In the genomic region with DNA sequence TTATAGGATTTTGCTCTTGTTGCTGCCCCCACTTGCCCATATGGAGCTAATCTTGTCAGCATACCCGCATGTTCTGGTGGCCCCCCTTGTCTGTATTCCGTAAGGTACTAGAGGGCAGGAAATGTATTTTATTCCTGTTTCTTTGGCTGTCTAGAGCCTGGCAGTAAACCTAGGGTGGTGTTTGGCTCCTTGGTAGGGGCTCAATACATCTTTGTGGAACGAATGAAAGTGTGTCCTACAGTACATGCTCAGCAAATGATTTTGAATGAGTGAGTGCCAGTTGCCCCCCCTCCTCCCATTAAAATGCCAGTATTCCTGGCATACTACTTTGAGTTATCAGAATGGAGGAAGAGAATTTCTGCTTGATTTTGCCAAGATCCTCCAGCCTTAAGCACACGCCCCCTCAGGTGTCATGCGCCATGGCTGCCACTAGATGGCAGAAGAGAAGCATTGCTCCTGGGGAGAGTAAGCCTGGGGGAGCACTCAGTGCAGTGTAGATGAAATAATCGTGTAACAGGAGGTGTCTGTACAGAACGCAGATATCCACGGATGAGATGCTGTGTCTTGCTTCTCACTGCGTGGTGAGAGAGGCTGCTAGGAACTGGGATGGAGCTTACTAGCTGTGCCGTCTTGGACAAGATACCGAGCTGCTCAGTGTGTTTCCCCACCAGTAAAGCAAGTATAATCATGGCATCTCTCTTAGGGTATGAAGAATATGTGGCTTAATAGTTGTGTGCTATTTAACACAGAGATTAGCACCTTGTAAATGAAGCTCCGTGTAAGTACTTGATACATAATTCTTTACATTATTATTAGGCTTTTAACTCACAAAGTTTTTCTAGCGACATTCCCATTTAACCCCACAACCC, we compare ENCODE assay signal across 8 cellular contexts. TPM values are rescaled to one million over a fixed set of nuclear protein-coding genes. Genes with fewer than 3 reads are reported as not detected.
DNase-seq lines count a peak whose midpoint lies in the region; FAIRE-seq and TF ChIP-seq lines count a peak whose summit lies in the region.

No MANE protein-coding gene starts in this region.

- TF ChIP-seq CTCF in VCaP (conservative IDR thresholded peaks at IDR 0.05) = peak; percentile 99
- TF ChIP-seq CTCF in keratinocyte (optimal IDR thresholded peaks at IDR 0.05 in 1 of 3, IDR thresholded peaks at IDR 0.05 in 1 of 3, conservative IDR thresholded peaks at IDR 0.05 in 1 of 3; ENCODE audit: extremely low read depth in 1 of 3, insufficient read depth in 2 of 3, low read length in 3 of 3) = peak; percentile 98 to 99 (median 99)

- dilution Hi-C loops in keratinocyte (cut with MboI; ENCODE audit: extremely low pct_ligation_motif_present, low sequenced_read_pairs) = no loop called here

- H3K9ac ChIP-seq in keratinocyte (ENCODE audit: control insufficient read depth, extremely low read depth, insufficient read depth, low read length) = no peak overlapping the region

- in situ Hi-C loops in HAP-1 (cut with MboI; ENCODE audit: low sequenced_read_pairs) = loop anchor here (10.0 to 25.0 kb wide), 2 partner anchors 134 to 507 kb away; no protein-coding TSS in a partner anchor
- in situ Hi-C loops in T47D (cut with HindIII; ENCODE audit: low pct_unique_long_range_greater_than_20kb, low sequenced_read_pairs) = no loop called here

- no peaks in the 10 kb centered on the region for H3K9me3 ChIP-seq in HAP-1
- H3K9me3 ChIP-seq in keratinocyte (ENCODE audit: control insufficient read depth, low read depth, low read length) = no peaks in the 10 kb centered on the region

- H2AFZ ChIP-seq in keratinocyte (ENCODE audit: control insufficient read depth, low read length) = no peak overlapping the region

- no peak overlapping the region for H3K4me2 ChIP-seq in keratinocyte (ENCODE audit: control insufficient read depth, extremely low read depth, insufficient read depth, low read depth, low read length)

- H3K79me2 ChIP-seq in keratinocyte (ENCODE audit: control insufficient read depth, insufficient read depth, low read length) = no peaks in the 10 kb centered on the region

- DNase-seq in GM04503 (ENCODE audit: low read depth) (peak; percentile 23), HAP-1 (ENCODE audit: low spot score in 2 of 2) (peak; percentile 48 to 72), NCI-H146 (lab: John Stamatoyannopoulos, UW) (peak; percentile 42), T47D (ENCODE audit: low read depth in 1 of 2, low spot score in 1 of 2) (peak; percentile 42 to 83), keratinocyte (ENCODE audit: low read depth, low spot score) (peak; percentile 13), amniotic stem cell (lab: John Stamatoyannopoulos, UW) (no peak)
- DNase-seq in stimulated activated CD4-positive, alpha-beta T cell treated with anti-CD3 and anti-CD28 coated beads, Interleukin-1b, Interleukin-23, amount 100 ng/mL, for 24 hours (ENCODE audit: low read depth in 4 of 4, low spot score in 1 of 4) = peak; percentile 33 to 59 (median 54)

- H3K4me1 ChIP-seq in HAP-1 = no peaks in the 10 kb centered on the region
- H3K4me1 ChIP-seq in keratinocyte (ENCODE audit: control insufficient read depth, extremely low read depth, insufficient read depth, low read length) = no peaks in the 10 kb centered on the region

- no peaks in the 10 kb centered on the region for H4K20me1 ChIP-seq in keratinocyte (ENCODE audit: control insufficient read depth, extremely low read depth, insufficient read depth, low read length)

- H3K27ac ChIP-seq in VCaP (peak overlapping the region; percentile 96), keratinocyte (ENCODE audit: control insufficient read depth, insufficient read depth, low read length) (no peak overlapping the region)

- H3K36me3 ChIP-seq in HAP-1 (replicated peaks) (no peaks in the 10 kb centered on the region), keratinocyte (ENCODE audit: control insufficient read depth in 2 of 2, extremely low read depth in 1 of 2, insufficient read depth in 2 of 2, low read length in 2 of 2) (no peaks in the 10 kb centered on the region)

- peak; percentile 97 for FAIRE-seq in keratinocyte (lab: Jason Lieb, UNC)

- H3K9me1 ChIP-seq in keratinocyte (ENCODE audit: control insufficient read depth, extremely low read depth, insufficient read depth, low read length) = no peaks in the 10 kb centered on the region

- H3K4me3 ChIP-seq in HAP-1 (no peak overlapping the region), keratinocyte (ENCODE audit: control insufficient read depth in 2 of 3, extremely low read depth in 1 of 3, insufficient read depth in 2 of 3, low read depth in 1 of 3, low read length in 3 of 3) (no peak overlapping the region)

- H3K27me3 ChIP-seq in HAP-1 (ENCODE audit: low read depth) (no peaks in the 10 kb centered on the region; the same call in none of the 2 replicates), keratinocyte (ENCODE audit: control insufficient read depth, extremely low read depth, insufficient read depth, low read length) (no peaks in the 10 kb centered on the region)

RNA-seq across cellular contexts. Expression of a gene that starts 17.2 kb away (rescaled TPM):
- 0.16 to 0.28 TPM (median 0.24 TPM) in 3 replicates for polyA plus RNA-seq in keratinocyte
- not detected for polyA plus RNA-seq in keratinocyte (2011; ENCODE audit: low read depth)
- polyA plus RNA-seq in keratinocyte (2011; cell fraction: cytosol; rRNA removed) = 0.16 and 0.30 TPM in 2 replicates
- 0.69 and 0.85 TPM in 2 replicates for polyA plus RNA-seq in keratinocyte (2011; cell fraction: nucleus; rRNA removed)
- 0.18 TPM in 1 of 2 replicates, not detected in the other for polyA plus RNA-seq in keratinocyte (2012; ENCODE audit: low replicate concordance)
- polyA minus RNA-seq in keratinocyte = 0.10 TPM in 1 of 3 replicates, not detected in the others
- not detected for polyA minus RNA-seq in keratinocyte (2011; cell fraction: cytosol; rRNA and poly(A)+ RNA removed)
- 0.53 and 0.62 TPM in 2 replicates for polyA minus RNA-seq in keratinocyte (2011; cell fraction: nucleus; rRNA and poly(A)+ RNA removed)

RNA-seq across cellular contexts. Expression of a gene that starts 41.8 kb away (rescaled TPM):
- 0.60 to 11.9 TPM (median 3.3 TPM) in 3 replicates for polyA plus RNA-seq in keratinocyte
- 2.9 TPM for polyA plus RNA-seq in keratinocyte (2011; ENCODE audit: low read depth)
- polyA plus RNA-seq in keratinocyte (2011; cell fraction: cytosol; rRNA removed) = 0.98 and 3.2 TPM in 2 replicates
- 7.2 and 11.6 TPM in 2 replicates for polyA plus RNA-seq in keratinocyte (2011; cell fraction: nucleus; rRNA removed)
- polyA plus RNA-seq in keratinocyte (2012; ENCODE audit: low replicate concordance) = 1.2 and 5.4 TPM in 2 replicates
- polyA minus RNA-seq in keratinocyte = 0.32 to 2.1 TPM in 2 of 3 replicates, not detected in the other
- 9.6 TPM for polyA minus RNA-seq in keratinocyte (2011; cell fraction: cytosol; rRNA and poly(A)+ RNA removed)
- polyA minus RNA-seq in keratinocyte (2011; cell fraction: nucleus; rRNA and poly(A)+ RNA removed) = 6.4 and 7.0 TPM in 2 replicates
